In the genomic region with DNA sequence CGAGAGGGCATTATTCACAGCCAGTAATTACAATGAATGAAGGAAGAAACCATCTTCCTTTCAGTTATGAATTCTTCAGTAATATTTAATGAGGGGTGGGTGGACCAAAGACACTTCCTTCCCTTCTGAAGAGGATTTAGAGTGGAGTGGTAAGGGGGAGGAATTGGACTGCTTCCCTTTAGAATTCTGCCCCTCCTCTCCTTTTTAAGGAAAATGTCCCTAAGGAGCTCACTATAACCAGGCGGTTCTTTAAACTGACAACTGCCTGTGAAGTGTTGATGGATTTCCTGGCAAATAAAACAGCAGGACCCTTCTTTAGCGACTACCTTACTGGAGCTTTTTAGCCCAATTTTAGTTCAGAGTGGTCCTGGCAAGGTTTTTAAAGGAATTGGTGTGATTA, we compare ENCODE assay signal across 1 cellular context.
TF ChIP-seq lines count a peak whose summit lies in the region.

No MANE protein-coding gene starts in this region.

TF ChIP-seq in GM23338, 12 proteins besides CTCF, POLR2A, EP300 and RAD21 (continued from another document):
- TF ChIP-seq, protein P1, sequence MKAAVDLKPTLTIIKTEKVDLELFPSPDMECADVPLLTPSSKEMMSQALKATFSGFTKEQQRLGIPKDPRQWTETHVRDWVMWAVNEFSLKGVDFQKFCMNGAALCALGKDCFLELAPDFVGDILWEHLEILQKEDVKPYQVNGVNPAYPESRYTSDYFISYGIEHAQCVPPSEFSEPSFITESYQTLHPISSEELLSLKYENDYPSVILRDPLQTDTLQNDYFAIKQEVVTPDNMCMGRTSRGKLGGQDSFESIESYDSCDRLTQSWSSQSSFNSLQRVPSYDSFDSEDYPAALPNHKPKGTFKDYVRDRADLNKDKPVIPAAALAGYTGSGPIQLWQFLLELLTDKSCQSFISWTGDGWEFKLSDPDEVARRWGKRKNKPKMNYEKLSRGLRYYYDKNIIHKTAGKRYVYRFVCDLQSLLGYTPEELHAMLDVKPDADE (IDR thresholded peaks at IDR 0.05): no peak
- TF ChIP-seq EZH2 (IDR thresholded peaks at IDR 0.05; ENCODE audit: low read depth, unreplicated experiment): no peak
- TF ChIP-seq ZNF331 (CRISPR knock-in tag; IDR thresholded peaks at IDR 0.05; ENCODE audit: low read depth): no peak
- no peak for TF ChIP-seq REST (IDR thresholded peaks at IDR 0.05; ENCODE audit: unreplicated experiment)
- no peak for TF ChIP-seq STAT1 (IDR thresholded peaks at IDR 0.05; ENCODE audit: unreplicated experiment)
- no peak for TF ChIP-seq POLR2AphosphoS5 (IDR thresholded peaks at IDR 0.05; ENCODE audit: low read depth)
- TF ChIP-seq NANOG (IDR thresholded peaks at IDR 0.05; ENCODE audit: borderline replicate concordance): no peak
